In genomic region chr1:33234131-33234530, GRCh38 we compare ENCODE assay signal across 14 cellular contexts.
"Had no signal": no experiment of that assay in that cellular context is flagged by ENCODE, and none has a peak within 500 bp of the region (broad histone marks: within the 10 kb centered on the region; RNA-seq: fewer than 3 reads in every experiment).

No MANE protein-coding gene starts in this region.

- H3K36me3 ChIP-seq: tibial artery had no signal

- H2AFZ ChIP-seq: parathyroid adenoma had no signal

- H3K4me3 ChIP-seq: tibial artery had no signal

- H3K4me3 Mint-ChIP-seq: activated CD4-positive, alpha-beta memory T cell treated with anti-CD3 and anti-CD28 coated beads for 36 hours; activated naive CD4-positive, alpha-beta T cell treated with anti-CD3 and anti-CD28 coated beads, Interleukin-2, amount 50 U/mL, for 24 hours had no signal

- H3K27me3 Mint-ChIP-seq: activated CD4-positive, alpha-beta memory T cell treated with anti-CD3 and anti-CD28 coated beads for 36 hours; activated naive CD4-positive, alpha-beta T cell treated with anti-CD3 and anti-CD28 coated beads, Interleukin-2, amount 50 U/mL, for 24 hours had no signal

- DNase-seq: activated CD4-positive, alpha-beta memory T cell treated with anti-CD3 and anti-CD28 coated beads for 36 hours; activated CD4-positive, alpha-beta T cell treated with anti-CD3 and anti-CD28 coated beads for 1 hour; activated effector memory CD4-positive, alpha-beta T cell treated with anti-CD3 and anti-CD28 coated beads, Interleukin-2, amount 50 U/mL, for 16 hours; activated T-cell treated with anti-CD3 and anti-CD28 coated beads, Interleukin-2, amount 50 U/mL, for 48 hours; caudate nucleus; hypothalamus; SK-N-SH; stimulated activated CD4-positive, alpha-beta T cell treated with anti-CD3 and anti-CD28 coated beads, Interleukin-15, amount 100 ng/mL, for 24 hours; stimulated activated CD4-positive, alpha-beta T cell treated with anti-CD3 and anti-CD28 coated beads, Interleukin-4, amount 100 ng/mL, for 24 hours; stimulated activated naive CD4-positive, alpha-beta T cell; tibial artery had no signal

- H3K27ac ChIP-seq: parathyroid adenoma, tibial artery, VCaP had no signal

- H3K4me2 ChIP-seq: SK-N-SH had no signal

- H3K36me3 Mint-ChIP-seq: activated CD4-positive, alpha-beta memory T cell treated with anti-CD3 and anti-CD28 coated beads for 36 hours; activated naive CD4-positive, alpha-beta T cell treated with anti-CD3 and anti-CD28 coated beads, Interleukin-2, amount 50 U/mL, for 24 hours had no signal

- H3K79me2 ChIP-seq: parathyroid adenoma had no signal

- H3K4me1 ChIP-seq: parathyroid adenoma, tibial artery had no signal

- H3K9me3 Mint-ChIP-seq: activated CD4-positive, alpha-beta memory T cell treated with anti-CD3 and anti-CD28 coated beads for 36 hours; activated naive CD4-positive, alpha-beta T cell treated with anti-CD3 and anti-CD28 coated beads, Interleukin-2, amount 50 U/mL, for 24 hours had no signal

- H3K27ac Mint-ChIP-seq: activated CD4-positive, alpha-beta memory T cell treated with anti-CD3 and anti-CD28 coated beads for 36 hours; activated naive CD4-positive, alpha-beta T cell treated with anti-CD3 and anti-CD28 coated beads, Interleukin-2, amount 50 U/mL, for 24 hours had no signal

- H3K9me2 ChIP-seq: SK-N-SH had no signal

- H3K9me3 ChIP-seq: SK-N-SH, tibial artery had no signal
